ENCODE assay signal across 13 cellular contexts in genomic region chr19:3396881-3397265, GRCh38. TPM values are rescaled to one million over a fixed set of nuclear protein-coding genes. Genes with fewer than 3 reads are reported as not detected.
DNase-seq lines count a peak whose midpoint lies in the region; ATAC-seq, FAIRE-seq and TF ChIP-seq lines count a peak whose summit lies in the region.
"Had no signal": no experiment of that assay in that cellular context is flagged by ENCODE, and none has a peak within 500 bp of the region (broad histone marks: within the 10 kb centered on the region; RNA-seq: fewer than 3 reads in every experiment).

No MANE protein-coding gene starts in this region.

- H4K20me1 ChIP-seq in astrocyte (ENCODE audit: insufficient read depth, low read length) (peaks cover 53% of the 10 kb centered on the region), HepG2 (ENCODE audit: insufficient read depth, low read length) (no peaks in the 10 kb centered on the region)

- DNase-seq in AG04450 (ENCODE audit: low read depth, low spot score) (no peak), astrocyte (ENCODE audit: low read depth) (no peak), HepG2 (ENCODE audit: low spot score) (no peak), sigmoid colon (no peak), NCI-H1417 (lab: John Stamatoyannopoulos, UW) (no peak), NCI-H128 (lab: John Stamatoyannopoulos, UW; ENCODE audit: unreplicated experiment) (no peak)
- no peak for DNase-seq in natural killer cell treated with Interleukin-12 subunit alpha and Interleukin-12 subunit beta and Interleukin-15 and Interleukin-18, amount 100 ng/mL, for 72 hours (ENCODE audit: low spot score)
- DNase-seq: DMS 273 treated with DMSO at 0.1 percent for 48 hours, NCI-H2081 treated with DMSO at 0.1 percent for 48 hours had no signal

- no peak for ATAC-seq in HepG2
- ATAC-seq in GM18873 (IDR thresholded peaks at IDR 0.05; ENCODE audit: low FRiP score, unreplicated experiment), result no peak
- ATAC-seq in natural killer cell treated with Interleukin-12 subunit alpha and Interleukin-12 subunit beta and Interleukin-15 and Interleukin-18, amount 100 ng/mL, for 72 hours, result no peak

- H3K4me2 ChIP-seq in astrocyte (ENCODE audit: low read length), result peak overlapping the region; percentile 29
- peak overlapping the region; percentile 55 for H3K4me2 ChIP-seq in HepG2 (ENCODE audit: low read depth, low read length)
- H3K4me2 ChIP-seq: smooth muscle cell had no signal

- TF ChIP-seq CTCF in AG04450 (IDR thresholded peaks at IDR 0.05; ENCODE audit: low read depth, low read length) (no peak), astrocyte (IDR thresholded peaks at IDR 0.05; ENCODE audit: insufficient read depth, low read depth, low read length) (no peak), HepG2 (CRISPR knock-in tag; IDR thresholded peaks at IDR 0.05) (no peak), sigmoid colon (IDR thresholded peaks at IDR 0.05) (no peak)

- H3K9ac ChIP-seq in astrocyte (ENCODE audit: low read length) (peak overlapping the region; percentile 39), HepG2 (ENCODE audit: insufficient read depth, low read depth, low read length) (peak overlapping the region; percentile 76)

- no peaks in the 10 kb centered on the region for H3K27me3 ChIP-seq in AG04450 (ENCODE audit: control insufficient read depth, insufficient read depth, low read length)
- no peaks in the 10 kb centered on the region for H3K27me3 ChIP-seq in astrocyte (ENCODE audit: insufficient read depth, low read length)
- no peaks in the 10 kb centered on the region for H3K27me3 ChIP-seq in HepG2 (ENCODE audit: control insufficient read depth in 1 of 2, insufficient read depth in 2 of 2, low read length in 2 of 2)
- H3K27me3 ChIP-seq in sigmoid colon, result no peaks in the 10 kb centered on the region

- H3K4me3 Mint-ChIP-seq in astrocyte (ENCODE audit: unreplicated experiment), result no peak overlapping the region
- H3K4me3 Mint-ChIP-seq in natural killer cell treated with Interleukin-12 subunit alpha and Interleukin-12 subunit beta and Interleukin-15 and Interleukin-18, amount 100 ng/mL, for 72 hours, result no peak overlapping the region
- H3K4me3 Mint-ChIP-seq: activated naive CD4-positive, alpha-beta T cell treated with anti-CD3 and anti-CD28 coated beads, Interleukin-2, amount 50 U/mL, for 24 hours; type B pancreatic cell had no signal

- H3K27ac Mint-ChIP-seq in astrocyte (ENCODE audit: unreplicated experiment), result no peak overlapping the region
- no peak overlapping the region for H3K27ac Mint-ChIP-seq in natural killer cell treated with Interleukin-12 subunit alpha and Interleukin-12 subunit beta and Interleukin-15 and Interleukin-18, amount 100 ng/mL, for 72 hours
- H3K27ac Mint-ChIP-seq: activated naive CD4-positive, alpha-beta T cell treated with anti-CD3 and anti-CD28 coated beads, Interleukin-2, amount 50 U/mL, for 24 hours; type B pancreatic cell had no signal

- intact Hi-C loops in HepG2 (cut with micrococcal nuclease; ENCODE audit: unreplicated experiment), result no loop called here
- intact Hi-C loops in sigmoid colon (cut with DNase I), result loop anchor here (1.0 kb wide), 1 partner anchor 9 kb away; no protein-coding TSS in a partner anchor

- peaks cover 5% of the 10 kb centered on the region for H3K36me3 Mint-ChIP-seq in astrocyte (ENCODE audit: low read depth, unreplicated experiment)
- H3K36me3 Mint-ChIP-seq in natural killer cell treated with Interleukin-12 subunit alpha and Interleukin-12 subunit beta and Interleukin-15 and Interleukin-18, amount 100 ng/mL, for 72 hours, result no peaks in the 10 kb centered on the region
- H3K36me3 Mint-ChIP-seq: type B pancreatic cell had no signal

- H3K4me1 Mint-ChIP-seq in astrocyte (ENCODE audit: low read depth, unreplicated experiment), result no peaks in the 10 kb centered on the region
- H3K4me1 Mint-ChIP-seq in natural killer cell treated with Interleukin-12 subunit alpha and Interleukin-12 subunit beta and Interleukin-15 and Interleukin-18, amount 100 ng/mL, for 72 hours (ENCODE audit: low read depth in 2 of 2), result peaks cover 0 to 4% of the 10 kb centered on the region in 2 donors
- H3K4me1 Mint-ChIP-seq: activated naive CD4-positive, alpha-beta T cell treated with anti-CD3 and anti-CD28 coated beads, Interleukin-2, amount 50 U/mL, for 24 hours had no signal

- POLR2A ChIA-PET in AG04450 (lab: Yijun Ruan, JAX) (no interaction called here), HepG2 (lab: Yijun Ruan, JAX) (interaction anchor here (0.6 to 2.8 kb wide), 5 partner anchors 11 to 910 kb away, joined by 3 to 10 read pairs (median 3); no protein-coding TSS in a partner anchor)

- CTCF ChIA-PET in AG04450 (lab: Charles Lee), result interaction anchor here (1.3 kb wide), 1 partner anchor 32 kb away, joined by 4 read pairs; no protein-coding TSS in a partner anchor
- CTCF ChIA-PET in HepG2 (lab: Yijun Ruan, JAX; ENCODE audit: low intra/inter-chr PET ratio, low total read pairs), result no interaction called here

- no peak overlapping the region for H3K4me3 ChIP-seq in AG04450 (ENCODE audit: low read depth, low read length)
- H3K4me3 ChIP-seq in astrocyte (ENCODE audit: insufficient read depth, low read depth, low read length), result no peak overlapping the region
- H3K4me3 ChIP-seq in HepG2 (replicated peaks in 1 of 3; ENCODE audit: insufficient read depth in 1 of 3, low read depth in 2 of 3, low read length in 3 of 3), result peak overlapping the region in 1 of 3 experiments; percentile 36; a peak in 2 of 6 replicates
- peak overlapping the region in 3 of 4 donors; percentile 37 to 46 (median 43) for H3K4me3 ChIP-seq in sigmoid colon
- H3K4me3 ChIP-seq: smooth muscle cell had no signal

- WGBS in HepG2 (ENCODE audit: low lambda C conversion rate), result 88% methylated on average over 6 of the region's 8 CpGs
- WGBS in sigmoid colon, 2 donors, result 66 to 87% methylated on average over 8 of the region's 8 CpGs

- no peaks in the 10 kb centered on the region for H3K27me3 Mint-ChIP-seq in astrocyte (ENCODE audit: low read depth, unreplicated experiment)
- H3K27me3 Mint-ChIP-seq in natural killer cell treated with Interleukin-12 subunit alpha and Interleukin-12 subunit beta and Interleukin-15 and Interleukin-18, amount 100 ng/mL, for 72 hours, result no peaks in the 10 kb centered on the region
- H3K27me3 Mint-ChIP-seq: activated naive CD4-positive, alpha-beta T cell treated with anti-CD3 and anti-CD28 coated beads, Interleukin-2, amount 50 U/mL, for 24 hours had no signal

- in situ Hi-C loops in HepG2 (cut with HindIII; ENCODE audit: extremely low pct_ligation_motif_present, low pct_unique_long_range_greater_than_20kb), result no loop called here

- no peaks in the 10 kb centered on the region for H3K9me3 Mint-ChIP-seq in astrocyte (ENCODE audit: unreplicated experiment)
- no peaks in the 10 kb centered on the region for H3K9me3 Mint-ChIP-seq in natural killer cell treated with Interleukin-12 subunit alpha and Interleukin-12 subunit beta and Interleukin-15 and Interleukin-18, amount 100 ng/mL, for 72 hours
- H3K9me3 Mint-ChIP-seq: activated naive CD4-positive, alpha-beta T cell treated with anti-CD3 and anti-CD28 coated beads, Interleukin-2, amount 50 U/mL, for 24 hours; type B pancreatic cell had no signal

- H3K9me3 ChIP-seq in AG04450 (ENCODE audit: control insufficient read depth, insufficient read depth, low read length), result no peaks in the 10 kb centered on the region; the same call in 1 of the 2 replicates
- H3K9me3 ChIP-seq in astrocyte (ENCODE audit: insufficient read depth, low read depth, low read length), result no peaks in the 10 kb centered on the region
- no peaks in the 10 kb centered on the region for H3K9me3 ChIP-seq in HepG2 (ENCODE audit: low read length)
- H3K9me3 ChIP-seq in sigmoid colon, result no peaks in the 10 kb centered on the region

- H3K4me1 ChIP-seq in astrocyte (ENCODE audit: insufficient read depth, low read length) (peaks cover 17% of the 10 kb centered on the region), HepG2 (ENCODE audit: insufficient read depth, low read length) (peaks cover 36% of the 10 kb centered on the region), sigmoid colon (peaks cover 0 to 90% (median 78%) of the 10 kb centered on the region in 4 donors)

- TF ChIP-seq EP300 in HepG2 (IDR thresholded peaks at IDR 0.05; ENCODE audit: low read depth in 2 of 2, low read length in 2 of 2) (no peak), HepG2 (CRISPR knock-in tag; IDR thresholded peaks at IDR 0.05; ENCODE audit: borderline replicate concordance) (no peak), sigmoid colon (IDR thresholded peaks at IDR 0.05) (no peak)

- peak overlapping the region; percentile 11 for H3K27ac ChIP-seq in AG04450 (ENCODE audit: low read depth, low read length)
- no peak overlapping the region for H3K27ac ChIP-seq in astrocyte (ENCODE audit: low read depth, low read length)
- peak overlapping the region; percentile 89 for H3K27ac ChIP-seq in HepG2 (ENCODE audit: extremely low read length, insufficient read depth, low read length)
- H3K27ac ChIP-seq in sigmoid colon, result peak overlapping the region; percentile 98 to 100 (median 98)

- H2AFZ ChIP-seq in astrocyte (ENCODE audit: low read depth, low read length) (no peak overlapping the region), HepG2 (ENCODE audit: low read length) (no peak overlapping the region)

- no peak for TF ChIP-seq RAD21 in HepG2 (CRISPR knock-in tag; IDR thresholded peaks at IDR 0.05)

- BruUV-seq in HepG2 (replicated peaks; lab: Mats Ljungman, UMichigan), result no TSS peak

- FAIRE-seq in astrocyte (lab: Jason Lieb, UNC) (no peak), HepG2 (lab: Jason Lieb, UNC) (no peak)

- TF ChIP-seq POLR2A in HepG2 (IDR thresholded peaks at IDR 0.05; ENCODE audit: insufficient read depth in 1 of 2, low read depth in 2 of 2, low read length in 2 of 2), result no peak
- TF ChIP-seq POLR2A in sigmoid colon (IDR thresholded peaks at IDR 0.05), result no peak

- H3K36me3 ChIP-seq in astrocyte (ENCODE audit: insufficient read depth, low read length) (peaks cover 2% of the 10 kb centered on the region), HepG2 (replicated peaks in 1 of 2; ENCODE audit: control insufficient read depth in 1 of 2, insufficient read depth in 2 of 2, low read length in 2 of 2) (no peaks in the 10 kb centered on the region; a peak in 1 of 5 replicates), sigmoid colon (peaks cover 0 to 19% (median 2%) of the 10 kb centered on the region in 4 donors)

- peaks cover 90% of the 10 kb centered on the region for H3K79me2 ChIP-seq in astrocyte (ENCODE audit: insufficient read depth, low read length)
- peaks cover 3% of the 10 kb centered on the region for H3K79me2 ChIP-seq in HepG2 (ENCODE audit: insufficient read depth, low read length)

RNA-seq across cellular contexts. Expression of gene NFIC, which starts 30.5 kb away (rescaled TPM):
- polyA plus RNA-seq in AG04450 (2011; rRNA removed), result 3.9 and 7.7 TPM in 2 replicates
- 15.0 and 21.4 TPM in 2 replicates for polyA minus RNA-seq in AG04450 (2011; rRNA and poly(A)+ RNA removed)
- 38.3 and 49.8 TPM in 2 replicates for total RNA-seq in astrocyte
- 2.5 and 2.9 TPM in 2 replicates for total RNA-seq in HepG2 (2016; rRNA removed; fragmentation: Illumina TruSeq; extraction: Trizol)
- total RNA-seq in HepG2 (2016; cell fraction: cytosol; rRNA removed; fragmentation: Illumina TruSeq; extraction: Trizol; ENCODE audit: low read depth), result 2.9 and 3.0 TPM in 2 replicates
- total RNA-seq in HepG2 (2016; cell fraction: insoluble cytoplasmic fraction; rRNA removed; fragmentation: Illumina TruSeq; extraction: Trizol), result 3.0 and 3.2 TPM in 2 replicates
- 2.5 and 2.9 TPM in 2 replicates for total RNA-seq in HepG2 (2016; cell fraction: membrane; rRNA removed; fragmentation: Illumina TruSeq; extraction: Trizol)
- total RNA-seq in HepG2 (2016; cell fraction: nucleus; rRNA removed; fragmentation: Illumina TruSeq; extraction: Trizol), result 3.8 and 5.6 TPM in 2 replicates
- 1.3 and 1.6 TPM in 2 replicates for polyA plus RNA-seq in HepG2 (2011; rRNA removed)
- polyA plus RNA-seq in HepG2 (2011; cell fraction: cytosol; rRNA removed), result 0.71 and 0.79 TPM in 2 replicates
- polyA plus RNA-seq in HepG2 (2011; cell fraction: nucleus; rRNA removed), result 5.1 and 8.1 TPM in 2 replicates
- polyA plus RNA-seq in HepG2 (2012), result 5.9 and 8.4 TPM in 2 replicates
- polyA plus RNA-seq in HepG2 (2016; cell fraction: cytosol; fragmentation: Illumina TruSeq; extraction: Trizol; ENCODE audit: low read depth), result 1.1 and 1.4 TPM in 2 replicates
- polyA plus RNA-seq in HepG2 (2016; cell fraction: insoluble cytoplasmic fraction; fragmentation: Illumina TruSeq; extraction: Trizol; ENCODE audit: low read depth), result 8.2 and 9.6 TPM in 2 replicates
- 4.6 and 4.8 TPM in 2 replicates for polyA plus RNA-seq in HepG2 (2016; cell fraction: membrane; fragmentation: Illumina TruSeq; extraction: Trizol; ENCODE audit: low read depth)
- 7.4 and 9.8 TPM in 2 replicates for polyA plus RNA-seq in HepG2 (2016; cell fraction: nucleus; fragmentation: Illumina TruSeq; extraction: Trizol; ENCODE audit: insufficient read depth, low read depth)
- polyA minus RNA-seq in HepG2 (2011; rRNA and poly(A)+ RNA removed; ENCODE audit: low replicate concordance), result 5.3 and 16.7 TPM in 2 replicates
- 5.2 and 5.4 TPM in 2 replicates for polyA minus RNA-seq in HepG2 (2011; cell fraction: cytosol; rRNA and poly(A)+ RNA removed)
- 5.1 and 5.3 TPM in 2 replicates for polyA minus RNA-seq in HepG2 (2011; cell fraction: nucleus; rRNA and poly(A)+ RNA removed)
- total RNA-seq in sigmoid colon, result 100 to 1,000 TPM in 1 of 4 donors, 10 to 100 TPM in 3; 63.2 to 114 (median 74.2) TPM
- 10 to 100 TPM in 2 of 3 donors, 1 to 10 TPM in 1; 9.0 to 45.7 (median 10.2) TPM for polyA plus RNA-seq in sigmoid colon
- total RNA-seq in natural killer cell treated with Interleukin-12 subunit alpha and Interleukin-12 subunit beta and Interleukin-15 and Interleukin-18, amount 100 ng/mL, for 72 hours, result 10 to 100 TPM; 21.4 to 41.7 TPM

Comparison
In these comparisons a context has a peak if more than half of its experiments do, and no peak if none do; other contexts are left out.
1. H3K4me3 ChIP-seq: peak in sigmoid colon (3 of 4); none in AG04450 (single experiment) and astrocyte (single experiment).